9 cellular contexts compared by ENCODE assay signal in genomic region chr13:23786607-23787006, GRCh38.
"Had no signal": no experiment of that assay in that cellular context is flagged by ENCODE, and none has a peak within 500 bp of the region (broad histone marks: within the 10 kb centered on the region; RNA-seq: fewer than 3 reads in every experiment).

No MANE protein-coding gene starts in this region.

- H3K4me2 ChIP-seq: KMS-11 had no signal

- FAIRE-seq: HTR-8/SVneo had no signal

- H3K36me3 ChIP-seq: HAP-1 had no signal

- H2AFZ ChIP-seq: GM23248 had no signal

- H3K9ac ChIP-seq: GM23248, KMS-11 had no signal

- H3K9me3 ChIP-seq: HAP-1 had no signal

- ATAC-seq: HCT116 had no signal

- DNase-seq: GM23248, GOT3, H7, HFFc6, KBM-7 had no signal

- H3K4me3 Mint-ChIP-seq: HFFc6 had no signal

- H3K4me3 ChIP-seq: GM23248, HAP-1 had no signal

- H3K27ac ChIP-seq: GM23248, KMS-11 had no signal

- H3K27ac Mint-ChIP-seq: HFFc6 had no signal

- H3K4me1 ChIP-seq: HAP-1 had no signal
